ENCODE assay signal across 25 cellular contexts in genomic region chr3:13861461-13861860, GRCh38. TPM values are rescaled to one million over a fixed set of nuclear protein-coding genes. Genes with fewer than 3 reads are reported as not detected.
DNase-seq lines count a peak whose midpoint lies in the region; ATAC-seq, FAIRE-seq and TF ChIP-seq lines count a peak whose summit lies in the region.
"Had no signal": no experiment of that assay in that cellular context is flagged by ENCODE, and none has a peak within 500 bp of the region (broad histone marks: within the 10 kb centered on the region; RNA-seq: fewer than 3 reads in every experiment).

No MANE protein-coding gene starts in this region.

- no peak overlapping the region for H3K9ac ChIP-seq in neural progenitor cell

- H2AFZ ChIP-seq in neural progenitor cell (replicated peaks), result no peak overlapping the region

- FAIRE-seq in urothelium cell line (lab: Jason Lieb, UNC), result peak; percentile 17
- FAIRE-seq: D721Med, G401.6, GM12891 had no signal

- no peaks in the 10 kb centered on the region for H3K79me2 ChIP-seq in neural progenitor cell (ENCODE audit: low read depth)

- H3K27me3 ChIP-seq in neural progenitor cell (no peaks in the 10 kb centered on the region), tibial artery (peaks cover 0 to 73% of the 10 kb centered on the region in 2 donors)
- H3K27me3 ChIP-seq: BE2C had no signal

- no peaks in the 10 kb centered on the region for H3K9me3 Mint-ChIP-seq in stimulated activated naive CD8-positive, alpha-beta T cell treated with anti-CD3 and anti-CD28 coated beads, Interleukin-15, amount 100 ng/mL, for 72 hours
- no peaks in the 10 kb centered on the region for H3K9me3 Mint-ChIP-seq in chondrocyte (ENCODE audit: low read depth)
- H3K9me3 Mint-ChIP-seq in neural progenitor cell, result no peaks in the 10 kb centered on the region
- H3K9me3 Mint-ChIP-seq: CD8-positive, alpha-beta T cell; HFFc6; IgD-negative memory B cell had no signal

- no peaks in the 10 kb centered on the region for H4K20me1 ChIP-seq in neural progenitor cell (ENCODE audit: low read depth)

- no peaks in the 10 kb centered on the region for H3K27me3 Mint-ChIP-seq in stimulated activated naive CD8-positive, alpha-beta T cell treated with anti-CD3 and anti-CD28 coated beads, Interleukin-15, amount 100 ng/mL, for 72 hours
- peaks cover 53% of the 10 kb centered on the region for H3K27me3 Mint-ChIP-seq in chondrocyte (ENCODE audit: low read depth)
- H3K27me3 Mint-ChIP-seq in neural progenitor cell (ENCODE audit: insufficient read depth, low read depth), result peaks cover 5% of the 10 kb centered on the region

- no peaks in the 10 kb centered on the region for H3F3A ChIP-seq in neural progenitor cell (ENCODE audit: low read depth)

- H3K4me2 ChIP-seq in neural progenitor cell, result no peak overlapping the region

- H3K27ac ChIP-seq in neural progenitor cell (no peak overlapping the region), tibial artery (no peak overlapping the region)
- H3K27ac ChIP-seq: C4-2B had no signal

- DNase-seq in stimulated activated naive CD8-positive, alpha-beta T cell treated with anti-CD3 and anti-CD28 coated beads, Interleukin-15, amount 100 ng/mL, for 72 hours, result no peak
- no peak for DNase-seq in stimulated activated naive CD8-positive, alpha-beta T cell treated with anti-CD3 and anti-CD28 coated beads, Interleukin-15, Interleukin-2, amounts not matched to agents 100 U/mL and 50 U/mL, for 24 hours
- DNase-seq in chondrocyte (ENCODE audit: low spot score), result peak; percentile 50
- no peak for DNase-seq in neural progenitor cell (ENCODE audit: low spot score)
- no peak for DNase-seq in urothelium cell line (ENCODE audit: low spot score)
- DNase-seq in tibial artery, result no peak
- DNase-seq in omental fat pad (ENCODE audit: low spot score), result no peak
- DNase-seq in NOMO-1 treated with DMSO at 0.1 percent for 48 hours (lab: John Stamatoyannopoulos, UW; ENCODE audit: unreplicated experiment), result no peak
- DNase-seq: ACHN; BE2C; CD8-positive, alpha-beta T cell; COR-L47; DMS153; DMS79 treated with DMSO at 0.1 percent for 48 hours; EL; GOT3; HFFc6 had no signal

- H3K36me3 ChIP-seq in neural progenitor cell, result no peaks in the 10 kb centered on the region
- H3K36me3 ChIP-seq in tibial artery, result no peaks in the 10 kb centered on the region
- H3K36me3 ChIP-seq: BE2C, HAP-1 had no signal

- H3K9me3 ChIP-seq in neural progenitor cell (ENCODE audit: low read depth) (no peaks in the 10 kb centered on the region), tibial artery (no peaks in the 10 kb centered on the region)
- H3K9me3 ChIP-seq: BE2C, HAP-1 had no signal

- no peak overlapping the region for H3K4me3 Mint-ChIP-seq in stimulated activated naive CD8-positive, alpha-beta T cell treated with anti-CD3 and anti-CD28 coated beads, Interleukin-15, amount 100 ng/mL, for 72 hours
- H3K4me3 Mint-ChIP-seq in chondrocyte (ENCODE audit: unreplicated experiment), result no peak overlapping the region
- H3K4me3 Mint-ChIP-seq in neural progenitor cell, result no peak overlapping the region
- H3K4me3 Mint-ChIP-seq: CD8-positive, alpha-beta T cell; HFFc6; IgD-negative memory B cell had no signal

- intact Hi-C loops in tibial artery (cut with DNase I; ENCODE audit: low total_unique reads), result no loop called here

- peak overlapping the region; percentile 35 to 75 for H3K27ac Mint-ChIP-seq in stimulated activated naive CD8-positive, alpha-beta T cell treated with anti-CD3 and anti-CD28 coated beads, Interleukin-15, amount 100 ng/mL, for 72 hours
- H3K27ac Mint-ChIP-seq in chondrocyte (ENCODE audit: unreplicated experiment), result no peak overlapping the region
- peak overlapping the region; percentile 44 for H3K27ac Mint-ChIP-seq in neural progenitor cell
- H3K27ac Mint-ChIP-seq: CD8-positive, alpha-beta T cell; HFFc6; IgD-negative memory B cell had no signal

- H3K4me3 ChIP-seq in neural progenitor cell (no peak overlapping the region), tibial artery (no peak overlapping the region)
- H3K4me3 ChIP-seq: HAP-1 had no signal

- H3K36me3 Mint-ChIP-seq in chondrocyte (ENCODE audit: low read depth), result no peaks in the 10 kb centered on the region
- peaks cover 2% of the 10 kb centered on the region for H3K36me3 Mint-ChIP-seq in neural progenitor cell
- H3K36me3 Mint-ChIP-seq: IgD-negative memory B cell had no signal

- H3K4me1 Mint-ChIP-seq in stimulated activated naive CD8-positive, alpha-beta T cell treated with anti-CD3 and anti-CD28 coated beads, Interleukin-15, amount 100 ng/mL, for 72 hours, result peaks cover 14% of the 10 kb centered on the region
- H3K4me1 Mint-ChIP-seq in chondrocyte (ENCODE audit: low read depth), result no peaks in the 10 kb centered on the region
- H3K4me1 Mint-ChIP-seq in neural progenitor cell, result peaks cover 25% of the 10 kb centered on the region
- H3K4me1 Mint-ChIP-seq: IgD-negative memory B cell had no signal

- no peak for TF ChIP-seq CTCF in chondrocyte (IDR thresholded peaks at IDR 0.05)
- TF ChIP-seq CTCF in neural progenitor cell (IDR thresholded peaks at IDR 0.05), result no peak
- no peak for TF ChIP-seq CTCF in tibial artery (IDR thresholded peaks at IDR 0.05)
- TF ChIP-seq CTCF in omental fat pad (IDR thresholded peaks at IDR 0.05), result no peak

- ATAC-seq in stimulated activated naive CD8-positive, alpha-beta T cell treated with anti-CD3 and anti-CD28 coated beads, Interleukin-15, amount 100 ng/mL, for 72 hours, result no peak
- no peak for ATAC-seq in stimulated activated naive CD8-positive, alpha-beta T cell treated with anti-CD3 and anti-CD28 coated beads, Interleukin-15, Interleukin-2, amounts not matched to agents 100 U/mL and 50 U/mL, for 24 hours
- ATAC-seq in omental fat pad (ENCODE audit: low FRiP score), result no peak
- ATAC-seq: CD8-positive, alpha-beta T cell had no signal

- peaks cover 13% of the 10 kb centered on the region for H3K4me1 ChIP-seq in neural progenitor cell
- no peaks in the 10 kb centered on the region for H3K4me1 ChIP-seq in tibial artery
- H3K4me1 ChIP-seq: BE2C had no signal

RNA-seq across cellular contexts. Expression of gene WNT7A, which starts 18.4 kb away (rescaled TPM):
- total RNA-seq in chondrocyte (not detected in 3 replicates), neural progenitor cell (ENCODE audit: low replicate concordance) (not detected in 2 replicates), omental fat pad (not detected)
- total RNA-seq: A172, HFFc6, HT-29 had no signal
